In genomic region chr11:72989727-72990126, GRCh38 we compare ENCODE assay signal across 19 cellular contexts.
DNase-seq lines count a peak whose midpoint lies in the region; ATAC-seq lines count a peak whose summit lies in the region.
"Had no signal": no experiment of that assay in that cellular context is flagged by ENCODE, and none has a peak within 500 bp of the region (broad histone marks: within the 10 kb centered on the region; RNA-seq: fewer than 3 reads in every experiment).

No MANE protein-coding gene starts in this region.

- ATAC-seq in GM21723 (IDR thresholded peaks at IDR 0.05; ENCODE audit: unreplicated experiment), result no peak
- no peak for ATAC-seq in GM18909 (IDR thresholded peaks at IDR 0.05; ENCODE audit: poor library complexity, unreplicated experiment)
- ATAC-seq in GM18517 (IDR thresholded peaks at IDR 0.05; ENCODE audit: unreplicated experiment), result no peak
- ATAC-seq: T-helper 17 cell had no signal

- DNase-seq in GM03348 (ENCODE audit: low spot score) (peak; percentile 50), MV-4-11 (lab: John Stamatoyannopoulos, UW) (peak; percentile 43), fibroblast of peridontal ligament (ENCODE audit: extremely low read depth) (peak; percentile 44), renal cortical epithelial cell (ENCODE audit: low read depth) (peak; percentile 30), mesenteric fat pad (ENCODE audit: low spot score) (no peak)
- DNase-seq: activated gamma-delta T cell; cortex of kidney; DMS 273 treated with DMSO at 0.1 percent for 48 hours; head of caudate nucleus; islet precursor cell; NCI-H1105 treated with DMSO at 0.1 percent for 48 hours; NCI-H2171; nucleus accumbens; stimulated activated CD4-positive, alpha-beta T cell treated with anti-CD3 and anti-CD28 coated beads, Interleukin-4, amount 100 ng/mL, for 4 hours; T-helper 17 cell; thyroid gland had no signal
